In the genomic region with DNA sequence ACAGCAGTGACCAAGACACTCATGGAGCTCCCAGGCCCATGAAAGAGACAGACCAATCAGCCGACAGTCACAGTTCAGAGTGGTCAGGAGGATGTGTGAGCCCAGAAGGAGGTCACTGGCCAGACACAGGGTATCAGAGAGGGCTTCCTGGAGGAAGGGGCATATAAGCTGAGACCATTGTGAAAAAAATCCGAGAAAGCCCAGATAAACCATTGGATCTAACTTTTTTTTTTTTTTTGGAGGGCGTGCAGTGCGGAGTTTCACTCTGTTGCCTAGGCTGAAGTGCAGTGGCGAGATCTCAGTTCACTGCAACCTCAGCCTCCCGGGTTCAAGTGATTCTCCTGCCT, we compare ENCODE assay signal across 11 cellular contexts. TPM values are rescaled to one million over a fixed set of nuclear protein-coding genes. Genes with fewer than 3 reads are reported as not detected.
DNase-seq lines count a peak whose midpoint lies in the region; ATAC-seq and TF ChIP-seq lines count a peak whose summit lies in the region.
"Had no signal": no experiment of that assay in that cellular context is flagged by ENCODE, and none has a peak within 500 bp of the region (broad histone marks: within the 10 kb centered on the region; RNA-seq: fewer than 3 reads in every experiment).

No MANE protein-coding gene starts in this region.

- DNase-seq in CD4-positive, alpha-beta memory T cell: no peak
- DNase-seq in body of pancreas (no peak), immature natural killer cell (no peak), skeletal muscle cell (ENCODE audit: low read depth) (no peak), NCI-H1105 treated with DMSO at 0.1 percent for 48 hours (lab: John Stamatoyannopoulos, UW) (no peak), HuH-7 (ENCODE audit: low spot score) (no peak)
- no peak for DNase-seq in activated CD8-positive, alpha-beta T cell treated with anti-CD3 and anti-CD28 coated beads, Interleukin-2, amount 10 ng/mL, durations not matched to agents 7 days and 5 days
- DNase-seq: effector CD8-positive, alpha-beta T cell; NCI-H2171 treated with DMSO at 0.1 percent for 48 hours had no signal

- no peak for TF ChIP-seq CTCF in body of pancreas (IDR thresholded peaks at IDR 0.05)

- H3K4me3 Mint-ChIP-seq in CD4-positive, alpha-beta memory T cell: peak overlapping the region in 4 of 8 donors; percentile 28 to 72 (median 58)
- H3K4me3 Mint-ChIP-seq in immature natural killer cell: peak overlapping the region in 3 of 5 donors; percentile 48 to 58 (median 49)
- no peak overlapping the region for H3K4me3 Mint-ChIP-seq in activated CD8-positive, alpha-beta T cell treated with anti-CD3 and anti-CD28 coated beads, Interleukin-2, amount 10 ng/mL, durations not matched to agents 7 days and 5 days

- H3K4me1 ChIP-seq in CD4-positive, alpha-beta memory T cell (ENCODE audit: insufficient read depth, low read length): peaks cover 55% of the 10 kb centered on the region
- H3K4me1 ChIP-seq in body of pancreas: peaks cover 38% of the 10 kb centered on the region

- peak overlapping the region in 5 of 7 donors; percentile 25 to 85 (median 74) for H3K27ac Mint-ChIP-seq in CD4-positive, alpha-beta memory T cell
- peak overlapping the region in 3 of 6 donors; percentile 13 to 86 (median 59) for H3K27ac Mint-ChIP-seq in immature natural killer cell
- no peak overlapping the region for H3K27ac Mint-ChIP-seq in activated CD8-positive, alpha-beta T cell treated with anti-CD3 and anti-CD28 coated beads, Interleukin-2, amount 10 ng/mL, durations not matched to agents 7 days and 5 days

- H3K27me3 ChIP-seq in CD4-positive, alpha-beta memory T cell (ENCODE audit: insufficient read depth, low read length): no peaks in the 10 kb centered on the region
- no peaks in the 10 kb centered on the region for H3K27me3 ChIP-seq in body of pancreas

- H3K4me1 Mint-ChIP-seq in CD4-positive, alpha-beta memory T cell: peaks cover 25 to 66% (median 48%) of the 10 kb centered on the region in 4 donors
- H3K4me1 Mint-ChIP-seq in immature natural killer cell: peaks cover 52 to 57% of the 10 kb centered on the region in 2 donors
- peaks cover 31% of the 10 kb centered on the region for H3K4me1 Mint-ChIP-seq in activated CD8-positive, alpha-beta T cell treated with anti-CD3 and anti-CD28 coated beads, Interleukin-2, amount 10 ng/mL, durations not matched to agents 7 days and 5 days (ENCODE audit: low read depth)

- H3K9me3 ChIP-seq in CD4-positive, alpha-beta memory T cell (ENCODE audit: control insufficient read depth in 1 of 2, low read length in 2 of 2): no peaks in the 10 kb centered on the region
- H3K9me3 ChIP-seq in body of pancreas: no peaks in the 10 kb centered on the region

- WGBS in body of pancreas, 2 donors: 83 to 95% methylated on average over 6 of the region's 6 CpGs

- peaks cover under 1% of the 10 kb centered on the region for H3K36me3 ChIP-seq in CD4-positive, alpha-beta memory T cell (ENCODE audit: insufficient read depth, low read length)
- H3K36me3 ChIP-seq in body of pancreas (replicated peaks in 1 of 2; ENCODE audit: insufficient read depth in 1 of 2, low read depth in 2 of 2): peaks cover 0 to 5% of the 10 kb centered on the region in 2 donors

- no peak for ATAC-seq in body of pancreas
- no peak for ATAC-seq in activated CD8-positive, alpha-beta T cell treated with anti-CD3 and anti-CD28 coated beads, Interleukin-2, amount 10 ng/mL, durations not matched to agents 7 days and 5 days
- ATAC-seq in GM18870 (IDR thresholded peaks at IDR 0.05; ENCODE audit: unreplicated experiment): no peak
- ATAC-seq: HCT116 had no signal

- CTCF ChIA-PET in CD4-positive, alpha-beta memory T cell (lab: Charles Lee; ENCODE audit: partially characterized antibody): interaction anchor here (0.7 kb wide), 1 partner anchor 9 kb away, joined by 3 read pairs; no protein-coding TSS in a partner anchor
- CTCF ChIA-PET in activated CD8-positive, alpha-beta T cell treated with anti-CD3 and anti-CD28 coated beads, Interleukin-2, amount 10 ng/mL, durations not matched to agents 7 days and 5 days (lab: Charles Lee): no interaction called here

- H3K36me3 Mint-ChIP-seq in CD4-positive, alpha-beta memory T cell: peaks cover 20 to 35% of the 10 kb centered on the region in 2 donors
- H3K36me3 Mint-ChIP-seq in immature natural killer cell: peaks cover 0 to 13% (median 8%) of the 10 kb centered on the region in 3 donors
- H3K36me3 Mint-ChIP-seq in activated CD8-positive, alpha-beta T cell treated with anti-CD3 and anti-CD28 coated beads, Interleukin-2, amount 10 ng/mL, durations not matched to agents 7 days and 5 days (ENCODE audit: low read depth): peaks cover 22% of the 10 kb centered on the region

- intact Hi-C loops in CD4-positive, alpha-beta memory T cell (cut with micrococcal nuclease): no loop called here
- intact Hi-C loops in body of pancreas (cut with DNase I): no loop called here

- POLR2A ChIA-PET in CD4-positive, alpha-beta memory T cell (lab: Charles Lee; ENCODE audit: partially characterized antibody): interaction anchor here (1.4 to 1.6 kb wide), 2 partner anchors 29 to 77 kb away, joined by 4 to 5 read pairs; partner anchors contain the start of genes ACTMAP, EGLN2 and SNRPA
- POLR2A ChIA-PET in activated CD8-positive, alpha-beta T cell treated with anti-CD3 and anti-CD28 coated beads, Interleukin-2, amount 10 ng/mL, durations not matched to agents 7 days and 5 days (lab: Charles Lee): no interaction called here

- no peaks in the 10 kb centered on the region for H3K27me3 Mint-ChIP-seq in CD4-positive, alpha-beta memory T cell
- peaks cover 6 to 10% (median 9%) of the 10 kb centered on the region in 3 donors for H3K27me3 Mint-ChIP-seq in immature natural killer cell (ENCODE audit: low read depth in 3 of 3)
- no peaks in the 10 kb centered on the region for H3K27me3 Mint-ChIP-seq in activated CD8-positive, alpha-beta T cell treated with anti-CD3 and anti-CD28 coated beads, Interleukin-2, amount 10 ng/mL, durations not matched to agents 7 days and 5 days (ENCODE audit: low read depth)

- H3K27ac ChIP-seq in CD4-positive, alpha-beta memory T cell (ENCODE audit: low read depth, low read length): no peak overlapping the region
- peak overlapping the region in 3 of 4 donors; percentile 98 to 99 (median 99) for H3K27ac ChIP-seq in body of pancreas

- H3K4me3 ChIP-seq in CD4-positive, alpha-beta memory T cell (ENCODE audit: low read length in 2 of 2): no peak overlapping the region
- H3K4me3 ChIP-seq in body of pancreas (no peak overlapping the region), skeletal muscle cell (ENCODE audit: low read depth, low read length) (peak overlapping the region; percentile 88)

- peaks cover 0 to 2% (median 0%) of the 10 kb centered on the region in 8 donors for H3K9me3 Mint-ChIP-seq in CD4-positive, alpha-beta memory T cell
- H3K9me3 Mint-ChIP-seq in immature natural killer cell: no peaks in the 10 kb centered on the region
- H3K9me3 Mint-ChIP-seq in activated CD8-positive, alpha-beta T cell treated with anti-CD3 and anti-CD28 coated beads, Interleukin-2, amount 10 ng/mL, durations not matched to agents 7 days and 5 days (ENCODE audit: insufficient read depth): no peaks in the 10 kb centered on the region

- TF ChIP-seq POLR2A in body of pancreas (IDR thresholded peaks at IDR 0.05): no peak

RNA-seq across cellular contexts. Expression of gene ITPKC, which starts 4.2 kb away (rescaled TPM):
- total RNA-seq in CD4-positive, alpha-beta memory T cell: 10 to 100 TPM in 1 of 2 experiments, 1 to 10 TPM in 1; 8.1 to 10.2 TPM
- 1 to 10 TPM; 1.9 to 7.2 TPM for polyA plus RNA-seq in CD4-positive, alpha-beta memory T cell
- 10 to 100 TPM; 14.0 to 27.7 TPM for total RNA-seq in body of pancreas
- 1 to 10 TPM; 3.8 to 8.1 (median 4.5) TPM for polyA plus RNA-seq in immature natural killer cell
- 1 to 10 TPM; 4.7 to 5.3 TPM for total RNA-seq in activated CD8-positive, alpha-beta T cell treated with anti-CD3 and anti-CD28 coated beads, Interleukin-2, amount 10 ng/mL, durations not matched to agents 7 days and 5 days

RNA-seq across cellular contexts. Expression of gene COQ8B, which starts 4.4 kb away (rescaled TPM):
- 10 to 100 TPM; 48.0 to 54.7 TPM for total RNA-seq in CD4-positive, alpha-beta memory T cell
- 10 to 100 TPM; 20.2 to 20.4 TPM for polyA plus RNA-seq in CD4-positive, alpha-beta memory T cell
- total RNA-seq in body of pancreas: 10 to 100 TPM; 29.8 to 31.3 TPM
- polyA plus RNA-seq in immature natural killer cell: 10 to 100 TPM; 18.3 to 23.5 (median 20.8) TPM
- 10 to 100 TPM; 21.5 to 27.2 TPM for total RNA-seq in activated CD8-positive, alpha-beta T cell treated with anti-CD3 and anti-CD28 coated beads, Interleukin-2, amount 10 ng/mL, durations not matched to agents 7 days and 5 days

RNA-seq across cellular contexts. Expression of gene ACTMAP, which starts 29.2 kb away (rescaled TPM):
- 1 to 10 TPM; 5.2 to 5.5 TPM for total RNA-seq in CD4-positive, alpha-beta memory T cell
- polyA plus RNA-seq in CD4-positive, alpha-beta memory T cell: 1 to 10 TPM in 1 of 2 donors, under 1 TPM in 1; 0.26 to 2.8 TPM
- total RNA-seq in body of pancreas: 1 to 10 TPM; 3.0 to 4.2 TPM
- 1 to 10 TPM in 2 of 3 donors, not detected in 1; 3.1 to 6.2 TPM for polyA plus RNA-seq in immature natural killer cell
- 10 to 100 TPM; 15.2 to 17.1 TPM for total RNA-seq in activated CD8-positive, alpha-beta T cell treated with anti-CD3 and anti-CD28 coated beads, Interleukin-2, amount 10 ng/mL, durations not matched to agents 7 days and 5 days

RNA-seq across cellular contexts. Expression of gene SNRPA, which starts 29.9 kb away (rescaled TPM):
- total RNA-seq in CD4-positive, alpha-beta memory T cell: 10 to 100 TPM; 93.3 to 95.7 TPM
- polyA plus RNA-seq in CD4-positive, alpha-beta memory T cell: 10 to 100 TPM; 48.8 to 63.9 TPM
- 10 to 100 TPM; 18.7 to 42.2 TPM for total RNA-seq in body of pancreas
- polyA plus RNA-seq in immature natural killer cell: 10 to 100 TPM; 28.9 to 78.7 (median 39.2) TPM
- 100 to 1,000 TPM; 175 to 183 TPM for total RNA-seq in activated CD8-positive, alpha-beta T cell treated with anti-CD3 and anti-CD28 coated beads, Interleukin-2, amount 10 ng/mL, durations not matched to agents 7 days and 5 days

RNA-seq across cellular contexts. Expression of gene NUMBL, which starts 30.7 kb away (rescaled TPM):
- 10 to 100 TPM; 15.8 to 20.2 TPM for total RNA-seq in CD4-positive, alpha-beta memory T cell
- 1 to 10 TPM in 1 of 2 donors, under 1 TPM in 1; 0.35 to 1.6 TPM for polyA plus RNA-seq in CD4-positive, alpha-beta memory T cell
- 10 to 100 TPM in 1 of 2 donors, 1 to 10 TPM in 1; 9.1 to 73.5 TPM for total RNA-seq in body of pancreas
- 1 to 10 TPM in 2 of 3 donors, not detected in 1; 1.3 to 1.7 TPM for polyA plus RNA-seq in immature natural killer cell
- total RNA-seq in activated CD8-positive, alpha-beta T cell treated with anti-CD3 and anti-CD28 coated beads, Interleukin-2, amount 10 ng/mL, durations not matched to agents 7 days and 5 days: 1 to 10 TPM; 5.1 to 6.0 TPM
